15 cellular contexts compared by ENCODE assay signal in genomic region chr9:136025481-136025880, GRCh38.
DNase-seq lines count a peak whose midpoint lies in the region; ATAC-seq and TF ChIP-seq lines count a peak whose summit lies in the region.
"Had no signal": no experiment of that assay in that cellular context is flagged by ENCODE, and none has a peak within 500 bp of the region (broad histone marks: within the 10 kb centered on the region; RNA-seq: fewer than 3 reads in every experiment).

No MANE protein-coding gene starts in this region.

- no peak overlapping the region for H3K4me3 Mint-ChIP-seq in CD14-positive monocyte
- no peak overlapping the region for H3K4me3 Mint-ChIP-seq in WTC11
- H3K4me3 Mint-ChIP-seq: B cell, H9 had no signal

- peaks cover 0 to 32% of the 10 kb centered on the region in 2 donors for H3K4me1 ChIP-seq in right atrium auricular region

- peaks cover 9% of the 10 kb centered on the region for H3K36me3 ChIP-seq in right atrium auricular region

- TF ChIP-seq CTCF in CD14-positive monocyte (IDR thresholded peaks at IDR 0.05) (no peak), WTC11 (IDR thresholded peaks at IDR 0.05) (no peak), right atrium auricular region (IDR thresholded peaks at IDR 0.05) (no peak)

- no peaks in the 10 kb centered on the region for H3K27me3 ChIP-seq in right atrium auricular region

- no peaks in the 10 kb centered on the region for H3K9me3 ChIP-seq in right atrium auricular region

- intact Hi-C loops in CD14-positive monocyte (cut with micrococcal nuclease) = no loop called here

- H3K4me1 Mint-ChIP-seq in CD14-positive monocyte (peaks cover 38% of the 10 kb centered on the region), WTC11 (peaks cover 19% of the 10 kb centered on the region)
- H3K4me1 Mint-ChIP-seq: B cell had no signal

- no peak for ATAC-seq in WTC11
- ATAC-seq: GM12878 had no signal

- H3K27me3 Mint-ChIP-seq in CD14-positive monocyte (ENCODE audit: low read depth in 3 of 3) = no peaks in the 10 kb centered on the region
- no peaks in the 10 kb centered on the region for H3K27me3 Mint-ChIP-seq in WTC11 (ENCODE audit: low read depth)
- H3K27me3 Mint-ChIP-seq: CD4-positive, alpha-beta memory T cell had no signal

- peaks cover 0 to 10% (median 0%) of the 10 kb centered on the region in 7 donors for H3K9me3 Mint-ChIP-seq in CD14-positive monocyte
- H3K9me3 Mint-ChIP-seq in WTC11 = 0 out of 2 replicates have a peak, but pooled peaks cover 3% of the 10 kb centered on the region

- no peak for TF ChIP-seq POLR2A in erythroblast (IDR thresholded peaks at IDR 0.05; ENCODE audit: low read length)

- H3K4me3 ChIP-seq in right atrium auricular region = no peak overlapping the region
- H3K4me3 ChIP-seq: GM12878 had no signal

- H3K36me3 Mint-ChIP-seq in CD14-positive monocyte (peaks cover 50 to 83% of the 10 kb centered on the region in 2 donors), WTC11 (peaks cover 3% of the 10 kb centered on the region; the same call in 1 of the 2 replicates)

- CTCF ChIA-PET in WTC11 (lab: Charles Lee) = no interaction called here

- peak overlapping the region; percentile 29 for H3K27ac ChIP-seq in cingulate gyrus (ENCODE audit: low read depth, low read length)
- H3K27ac ChIP-seq in right atrium auricular region = no peak overlapping the region

- DNase-seq in CD14-positive monocyte (ENCODE audit: low spot score) (no peak), WTC11 (ENCODE audit: low spot score) (no peak), mesenteric fat pad (ENCODE audit: low spot score) (peak; percentile 71), right atrium auricular region (ENCODE audit: low spot score) (no peak), NCI-H1092 treated with DMSO at 0.1 percent for 48 hours (lab: John Stamatoyannopoulos, UW) (no peak), erythroblast (lab: John Stamatoyannopoulos, UW) (no peak)
- no peak for DNase-seq in activated CD8-positive, alpha-beta memory T cell treated with anti-CD3 and anti-CD28 coated beads, Interleukin-2, amount 50 U/mL, for 48 hours
- DNase-seq: ACHN; CD4-positive, alpha-beta memory T cell; DMS79; GOT3; H9 had no signal

- peak overlapping the region in 4 of 7 donors; percentile 7 to 57 (median 14) for H3K27ac Mint-ChIP-seq in CD14-positive monocyte
- peak overlapping the region; percentile 38 for H3K27ac Mint-ChIP-seq in WTC11
- H3K27ac Mint-ChIP-seq: B cell had no signal

- POLR2A ChIA-PET in WTC11 (lab: Charles Lee) = no interaction called here

TF ChIP-seq in WTC11, 78 proteins besides CTCF, POLR2A, EP300 and RAD21:
- TF ChIP-seq RORB (CRISPR knock-in tag; IDR thresholded peaks at IDR 0.05) (no peak), ZNF317 (CRISPR knock-in tag; IDR thresholded peaks at IDR 0.05; ENCODE audit: borderline replicate concordance, low read depth) (no peak), MLX (CRISPR knock-in tag; IDR thresholded peaks at IDR 0.05) (no peak), ZNF416 (CRISPR knock-in tag; IDR thresholded peaks at IDR 0.05) (no peak), ESRRA (CRISPR knock-in tag; IDR thresholded peaks at IDR 0.05; ENCODE audit: borderline replicate concordance) (no peak), RELA (CRISPR knock-in tag; IDR thresholded peaks at IDR 0.05; ENCODE audit: borderline replicate concordance) (no peak), ZBTB21 (CRISPR knock-in tag; IDR thresholded peaks at IDR 0.05; ENCODE audit: borderline replicate concordance) (no peak), ZSCAN18 (CRISPR knock-in tag; IDR thresholded peaks at IDR 0.05) (no peak), ZMAT4 (CRISPR knock-in tag; IDR thresholded peaks at IDR 0.05) (no peak), SOX15 (CRISPR knock-in tag; IDR thresholded peaks at IDR 0.05) (no peak), MYBL2 (CRISPR knock-in tag; IDR thresholded peaks at IDR 0.05) (no peak), FOXP1 (CRISPR knock-in tag; IDR thresholded peaks at IDR 0.05; ENCODE audit: borderline replicate concordance) (no peak), GABPB1 (CRISPR knock-in tag; IDR thresholded peaks at IDR 0.05) (no peak), PRDM15 (CRISPR knock-in tag; IDR thresholded peaks at IDR 0.05) (no peak), USF2 (CRISPR knock-in tag; IDR thresholded peaks at IDR 0.05) (no peak), SP1 (CRISPR knock-in tag; conservative IDR thresholded peaks at IDR 0.05) (no peak), TEAD1 (CRISPR knock-in tag; IDR thresholded peaks at IDR 0.05) (no peak), CBFB (CRISPR knock-in tag; IDR thresholded peaks at IDR 0.05; ENCODE audit: low read depth) (no peak), CREM (CRISPR knock-in tag; IDR thresholded peaks at IDR 0.05) (no peak), ERG (CRISPR knock-in tag; IDR thresholded peaks at IDR 0.05) (no peak)
